In genomic region chr10:14583967-14584366, GRCh38 we compare ENCODE assay signal across 14 cellular contexts.
DNase-seq lines count a peak whose midpoint lies in the region; ATAC-seq and TF ChIP-seq lines count a peak whose summit lies in the region.
"Had no signal": no experiment of that assay in that cellular context is flagged by ENCODE, and none has a peak within 500 bp of the region (broad histone marks: within the 10 kb centered on the region; RNA-seq: fewer than 3 reads in every experiment).

No MANE protein-coding gene starts in this region.

- no peaks in the 10 kb centered on the region for H3K27me3 Mint-ChIP-seq in activated naive CD4-positive, alpha-beta T cell treated with anti-CD3 and anti-CD28 coated beads for 36 hours (ENCODE audit: low read depth)
- H3K27me3 Mint-ChIP-seq in WTC11 (ENCODE audit: low read depth), result no peaks in the 10 kb centered on the region
- no peaks in the 10 kb centered on the region for H3K27me3 Mint-ChIP-seq in effector memory CD8-positive, alpha-beta T cell
- H3K27me3 Mint-ChIP-seq in stimulated activated naive CD8-positive, alpha-beta T cell treated with anti-CD3 and anti-CD28 coated beads, Interleukin-15, amount 100 ng/mL, for 72 hours, result no peaks in the 10 kb centered on the region

- peaks cover 88% of the 10 kb centered on the region for H3K4me1 Mint-ChIP-seq in activated naive CD4-positive, alpha-beta T cell treated with anti-CD3 and anti-CD28 coated beads for 36 hours (ENCODE audit: low read depth)
- peaks cover 70% of the 10 kb centered on the region for H3K4me1 Mint-ChIP-seq in WTC11
- H3K4me1 Mint-ChIP-seq in effector memory CD8-positive, alpha-beta T cell (ENCODE audit: low read depth in 2 of 2), result peaks cover 77 to 90% of the 10 kb centered on the region in 2 donors
- peaks cover 90% of the 10 kb centered on the region for H3K4me1 Mint-ChIP-seq in stimulated activated naive CD8-positive, alpha-beta T cell treated with anti-CD3 and anti-CD28 coated beads, Interleukin-15, amount 100 ng/mL, for 72 hours

- POLR2A ChIA-PET in WTC11 (lab: Charles Lee), result no interaction called here

- no peak for ATAC-seq in WTC11
- ATAC-seq in effector memory CD8-positive, alpha-beta T cell (replicated peaks), result no peak
- ATAC-seq in stimulated activated naive CD8-positive, alpha-beta T cell treated with anti-CD3 and anti-CD28 coated beads, Interleukin-15, amount 100 ng/mL, for 72 hours, result peak; percentile 36

- H3K27ac Mint-ChIP-seq in activated naive CD4-positive, alpha-beta T cell treated with anti-CD3 and anti-CD28 coated beads for 36 hours, result peak overlapping the region; percentile 97
- H3K27ac Mint-ChIP-seq in WTC11, result peak overlapping the region; percentile 25; the same call in 1 of the 2 replicates
- peak overlapping the region; percentile 98 to 99 for H3K27ac Mint-ChIP-seq in effector memory CD8-positive, alpha-beta T cell
- peak overlapping the region; percentile 41 to 87 for H3K27ac Mint-ChIP-seq in stimulated activated naive CD8-positive, alpha-beta T cell treated with anti-CD3 and anti-CD28 coated beads, Interleukin-15, amount 100 ng/mL, for 72 hours

- H3K4me3 Mint-ChIP-seq in activated naive CD4-positive, alpha-beta T cell treated with anti-CD3 and anti-CD28 coated beads for 36 hours, result peak overlapping the region; percentile 51
- no peak overlapping the region for H3K4me3 Mint-ChIP-seq in WTC11
- H3K4me3 Mint-ChIP-seq in effector memory CD8-positive, alpha-beta T cell, result peak overlapping the region; percentile 80 to 83
- peak overlapping the region; percentile 70 to 87 for H3K4me3 Mint-ChIP-seq in stimulated activated naive CD8-positive, alpha-beta T cell treated with anti-CD3 and anti-CD28 coated beads, Interleukin-15, amount 100 ng/mL, for 72 hours

- TF ChIP-seq CTCF in WTC11 (IDR thresholded peaks at IDR 0.05), result no peak

- H3K9me3 Mint-ChIP-seq in activated naive CD4-positive, alpha-beta T cell treated with anti-CD3 and anti-CD28 coated beads for 36 hours, result no peaks in the 10 kb centered on the region
- no peaks in the 10 kb centered on the region for H3K9me3 Mint-ChIP-seq in WTC11
- H3K9me3 Mint-ChIP-seq in effector memory CD8-positive, alpha-beta T cell, result no peaks in the 10 kb centered on the region
- H3K9me3 Mint-ChIP-seq in stimulated activated naive CD8-positive, alpha-beta T cell treated with anti-CD3 and anti-CD28 coated beads, Interleukin-15, amount 100 ng/mL, for 72 hours, result no peaks in the 10 kb centered on the region

- H3K36me3 Mint-ChIP-seq in activated naive CD4-positive, alpha-beta T cell treated with anti-CD3 and anti-CD28 coated beads for 36 hours (ENCODE audit: low read depth), result peaks cover 37% of the 10 kb centered on the region
- H3K36me3 Mint-ChIP-seq in WTC11, result no peaks in the 10 kb centered on the region
- H3K36me3 Mint-ChIP-seq in effector memory CD8-positive, alpha-beta T cell (ENCODE audit: insufficient read depth), result peaks cover 85% of the 10 kb centered on the region

- no peak for DNase-seq in activated naive CD4-positive, alpha-beta T cell treated with anti-CD3 and anti-CD28 coated beads for 36 hours
- no peak for DNase-seq in activated naive CD4-positive, alpha-beta T cell treated with Interleukin-2 at 50 U/mL for 16 hours
- no peak for DNase-seq in WTC11 (ENCODE audit: low spot score)
- no peak for DNase-seq in effector memory CD8-positive, alpha-beta T cell
- no peak for DNase-seq in stimulated activated naive CD8-positive, alpha-beta T cell treated with anti-CD3 and anti-CD28 coated beads, Interleukin-15, amount 100 ng/mL, for 72 hours
- no peak for DNase-seq in NCI-H2227 treated with DMSO at 0.1 percent for 48 hours (lab: John Stamatoyannopoulos, UW)
- no peak for DNase-seq in dedifferentiated amniotic fluid mesenchymal stem cell (ENCODE audit: extremely low spot score)
- DNase-seq in NCI-H187 (lab: John Stamatoyannopoulos, UW), result no peak
- DNase-seq: dermis blood vessel endothelial cell, H7, islet precursor cell, mesendoderm, NCI-H1930, NCI-H524 had no signal

- CTCF ChIA-PET in activated naive CD4-positive, alpha-beta T cell treated with anti-CD3 and anti-CD28 coated beads for 36 hours (lab: Charles Lee), result interaction anchor here (1.5 to 2.2 kb wide), 3 partner anchors 14 to 87 kb away, joined by 4 to 7 read pairs (median 4); no protein-coding TSS in a partner anchor
- CTCF ChIA-PET in WTC11 (lab: Charles Lee), result no interaction called here

- intact Hi-C loops in activated naive CD4-positive, alpha-beta T cell treated with anti-CD3 and anti-CD28 coated beads for 36 hours (cut with micrococcal nuclease), result loop anchor here (1.0 kb wide), 2 partner anchors 12 to 24 kb away; no protein-coding TSS in a partner anchor

TF ChIP-seq in WTC11, 78 proteins besides CTCF, POLR2A, EP300 and RAD21:
- TF ChIP-seq KAT7 (CRISPR knock-in tag; IDR thresholded peaks at IDR 0.05; ENCODE audit: borderline replicate concordance), result no peak
- no peak for TF ChIP-seq NR2C2 (CRISPR knock-in tag; IDR thresholded peaks at IDR 0.05)
- no peak for TF ChIP-seq GRHL2 (CRISPR knock-in tag; IDR thresholded peaks at IDR 0.05; ENCODE audit: insufficient replicate concordance, severe bottlenecking)
- no peak for TF ChIP-seq EMX1 (CRISPR knock-in tag; IDR thresholded peaks at IDR 0.05)
TF ChIP-seq in WTC11: peak in this region for 0.

Comparison
In these comparisons a context has a peak if more than half of its experiments do, and no peak if none do; other contexts are left out.
1. H3K27ac Mint-ChIP-seq: peak in every context shown above with its lines; median percentile 98 in effector memory CD8-positive, alpha-beta T cell; 97 in activated naive CD4-positive, alpha-beta T cell treated with anti-CD3 and anti-CD28 coated beads for 36 hours; 64 in stimulated activated naive CD8-positive, alpha-beta T cell treated with anti-CD3 and anti-CD28 coated beads, Interleukin-15, amount 100 ng/mL, for 72 hours; 25 in WTC11.